13 cellular contexts compared by ENCODE assay signal in genomic region chr3:536417-536813, GRCh38.
DNase-seq lines count a peak whose midpoint lies in the region; ATAC-seq, FAIRE-seq and TF ChIP-seq lines count a peak whose summit lies in the region.
"Had no signal": no experiment of that assay in that cellular context is flagged by ENCODE, and none has a peak within 500 bp of the region (broad histone marks: within the 10 kb centered on the region; RNA-seq: fewer than 3 reads in every experiment).

No MANE protein-coding gene starts in this region.

- in situ Hi-C loops in astrocyte of the spinal cord (cut with HindIII; ENCODE audit: low sequenced_read_pairs): no loop called here

- no peak overlapping the region for H3K27ac Mint-ChIP-seq in GM23338
- no peak overlapping the region for H3K27ac Mint-ChIP-seq in activated naive CD8-positive, alpha-beta T cell treated with anti-CD3 and anti-CD28 coated beads for 36 hours
- no peak overlapping the region for H3K27ac Mint-ChIP-seq in activated T-cell treated with anti-CD3 and anti-CD28 coated beads, Interleukin-2, amount 50 U/mL, for 72 hours
- no peak overlapping the region for H3K27ac Mint-ChIP-seq in natural killer cell treated with Interleukin-12 subunit alpha and Interleukin-12 subunit beta and Interleukin-15 and Interleukin-18, amount 100 ng/mL, for 72 hours
- H3K27ac Mint-ChIP-seq: activated naive CD8-positive, alpha-beta T cell had no signal

- H4K20me1 ChIP-seq in GM23338 (replicated peaks; ENCODE audit: insufficient read depth): no peaks in the 10 kb centered on the region

- H3K4me3 ChIP-seq in GM23338: peak overlapping the region; percentile 61
- peak overlapping the region; percentile 33 for H3K4me3 ChIP-seq in astrocyte of the spinal cord (ENCODE audit: low read depth, low read length)
- peak overlapping the region; percentile 59 for H3K4me3 ChIP-seq in kidney epithelial cell (ENCODE audit: low read depth, low read length)
- H3K4me3 ChIP-seq in stomach smooth muscle (ENCODE audit: low read length in 2 of 2): peak overlapping the region; percentile 67 to 71

- H3F3A ChIP-seq in GM23338 (replicated peaks; ENCODE audit: low read depth): no peaks in the 10 kb centered on the region

- H3K36me3 ChIP-seq in GM23338 (ENCODE audit: insufficient read depth) (no peaks in the 10 kb centered on the region), kidney epithelial cell (ENCODE audit: control insufficient read depth, insufficient read depth, low read length) (no peaks in the 10 kb centered on the region), stomach smooth muscle (ENCODE audit: control insufficient read depth in 2 of 2, insufficient read depth in 2 of 2, low read length in 2 of 2) (no peaks in the 10 kb centered on the region)

- H3K27me3 Mint-ChIP-seq in GM23338 (ENCODE audit: insufficient read depth, low read depth, poor library complexity): peaks cover 5% of the 10 kb centered on the region
- H3K27me3 Mint-ChIP-seq in activated naive CD8-positive, alpha-beta T cell treated with anti-CD3 and anti-CD28 coated beads for 36 hours: peaks cover 12% of the 10 kb centered on the region
- H3K27me3 Mint-ChIP-seq in activated T-cell treated with anti-CD3 and anti-CD28 coated beads, Interleukin-2, amount 50 U/mL, for 72 hours (ENCODE audit: low read depth): no peaks in the 10 kb centered on the region
- H3K27me3 Mint-ChIP-seq in natural killer cell treated with Interleukin-12 subunit alpha and Interleukin-12 subunit beta and Interleukin-15 and Interleukin-18, amount 100 ng/mL, for 72 hours: no peaks in the 10 kb centered on the region
- H3K27me3 Mint-ChIP-seq: activated naive CD8-positive, alpha-beta T cell had no signal

- no peak overlapping the region for H3K4me3 Mint-ChIP-seq in GM23338
- H3K4me3 Mint-ChIP-seq in activated naive CD8-positive, alpha-beta T cell treated with anti-CD3 and anti-CD28 coated beads for 36 hours: no peak overlapping the region
- no peak overlapping the region for H3K4me3 Mint-ChIP-seq in activated T-cell treated with anti-CD3 and anti-CD28 coated beads, Interleukin-2, amount 50 U/mL, for 72 hours
- H3K4me3 Mint-ChIP-seq in natural killer cell treated with Interleukin-12 subunit alpha and Interleukin-12 subunit beta and Interleukin-15 and Interleukin-18, amount 100 ng/mL, for 72 hours: no peak overlapping the region
- H3K4me3 Mint-ChIP-seq: activated naive CD8-positive, alpha-beta T cell had no signal

- H3K4me1 Mint-ChIP-seq in GM23338: no peaks in the 10 kb centered on the region
- H3K4me1 Mint-ChIP-seq in activated naive CD8-positive, alpha-beta T cell treated with anti-CD3 and anti-CD28 coated beads for 36 hours: no peaks in the 10 kb centered on the region
- no peaks in the 10 kb centered on the region for H3K4me1 Mint-ChIP-seq in activated T-cell treated with anti-CD3 and anti-CD28 coated beads, Interleukin-2, amount 50 U/mL, for 72 hours (ENCODE audit: low read depth)
- H3K4me1 Mint-ChIP-seq in natural killer cell treated with Interleukin-12 subunit alpha and Interleukin-12 subunit beta and Interleukin-15 and Interleukin-18, amount 100 ng/mL, for 72 hours (ENCODE audit: low read depth in 2 of 2): no peaks in the 10 kb centered on the region

- H3K27me3 ChIP-seq in GM23338 (ENCODE audit: insufficient read depth) (peaks cover 12% of the 10 kb centered on the region), kidney epithelial cell (ENCODE audit: control insufficient read depth, insufficient read depth, low read length) (no peaks in the 10 kb centered on the region), stomach smooth muscle (ENCODE audit: control insufficient read depth in 1 of 2, insufficient read depth in 2 of 2, low read length in 2 of 2) (no peaks in the 10 kb centered on the region)

- H3K79me2 ChIP-seq in GM23338 (replicated peaks; ENCODE audit: insufficient read depth): no peaks in the 10 kb centered on the region

- peak overlapping the region; percentile 99 for H2AFZ ChIP-seq in GM23338

- DNase-seq in GM23338 (ENCODE audit: low spot score) (no peak), astrocyte of the spinal cord (ENCODE audit: low read depth, low spot score) (no peak), kidney epithelial cell (ENCODE audit: low read depth) (no peak), HTR-8/SVneo (ENCODE audit: insufficient read length, low spot score) (no peak)
- no peak for DNase-seq in activated naive CD8-positive, alpha-beta T cell treated with anti-CD3 and anti-CD28 coated beads for 36 hours
- no peak for DNase-seq in activated T-cell treated with anti-CD3 and anti-CD28 coated beads, Interleukin-2, amount 50 U/mL, for 72 hours
- no peak for DNase-seq in natural killer cell treated with Interleukin-12 subunit alpha and Interleukin-12 subunit beta and Interleukin-15 and Interleukin-18, amount 100 ng/mL, for 72 hours (ENCODE audit: low spot score)
- DNase-seq: activated CD4-positive, alpha-beta T cell treated with anti-CD3 and anti-CD28 coated beads for 4 hours; erythroblast; HCEC 1CT; RPMI8226 had no signal

- H3K4me2 ChIP-seq in GM23338: peak overlapping the region; percentile 85

- H3K27ac ChIP-seq in GM23338 (ENCODE audit: low read depth) (no peak overlapping the region), stomach smooth muscle (ENCODE audit: low read length) (no peak overlapping the region)

- H3K4me1 ChIP-seq in GM23338 (ENCODE audit: insufficient read depth): peaks cover under 1% of the 10 kb centered on the region; the same call in 1 of the 2 replicates
- no peaks in the 10 kb centered on the region for H3K4me1 ChIP-seq in stomach smooth muscle (ENCODE audit: control insufficient read depth, insufficient read depth, low read length)

- H3K36me3 Mint-ChIP-seq in GM23338 (ENCODE audit: low read depth): peaks cover 35% of the 10 kb centered on the region
- H3K36me3 Mint-ChIP-seq in activated naive CD8-positive, alpha-beta T cell treated with anti-CD3 and anti-CD28 coated beads for 36 hours: no peaks in the 10 kb centered on the region
- no peaks in the 10 kb centered on the region for H3K36me3 Mint-ChIP-seq in activated T-cell treated with anti-CD3 and anti-CD28 coated beads, Interleukin-2, amount 50 U/mL, for 72 hours (ENCODE audit: insufficient read depth in 2 of 2)
- H3K36me3 Mint-ChIP-seq in natural killer cell treated with Interleukin-12 subunit alpha and Interleukin-12 subunit beta and Interleukin-15 and Interleukin-18, amount 100 ng/mL, for 72 hours: no peaks in the 10 kb centered on the region
- H3K36me3 Mint-ChIP-seq: activated naive CD8-positive, alpha-beta T cell had no signal

- no peak for TF ChIP-seq CTCF in GM23338 (conservative IDR thresholded peaks at IDR 0.05; ENCODE audit: low read depth in 2 of 2)
- no peak for TF ChIP-seq CTCF in astrocyte of the spinal cord (IDR thresholded peaks at IDR 0.05; ENCODE audit: low read depth, low read length)
- no peak for TF ChIP-seq CTCF in kidney epithelial cell (IDR thresholded peaks at IDR 0.05; ENCODE audit: insufficient read depth, low read length, poor library complexity, severe bottlenecking)

- H3K9me2 ChIP-seq in GM23338 (ENCODE audit: insufficient read depth): peaks cover 10% of the 10 kb centered on the region

- peaks cover 91% of the 10 kb centered on the region for H3K9me3 Mint-ChIP-seq in GM23338
- H3K9me3 Mint-ChIP-seq in activated naive CD8-positive, alpha-beta T cell treated with anti-CD3 and anti-CD28 coated beads for 36 hours: peaks cover 6% of the 10 kb centered on the region
- H3K9me3 Mint-ChIP-seq in activated T-cell treated with anti-CD3 and anti-CD28 coated beads, Interleukin-2, amount 50 U/mL, for 72 hours: peaks cover 0 to 8% of the 10 kb centered on the region in 2 donors
- H3K9me3 Mint-ChIP-seq in natural killer cell treated with Interleukin-12 subunit alpha and Interleukin-12 subunit beta and Interleukin-15 and Interleukin-18, amount 100 ng/mL, for 72 hours: peaks cover 14% of the 10 kb centered on the region

- FAIRE-seq in HTR-8/SVneo (lab: Jason Lieb, UNC): no peak

- H3K9ac ChIP-seq in stomach smooth muscle (ENCODE audit: low read length in 2 of 2): peak overlapping the region; percentile 55 to 70

- no peaks in the 10 kb centered on the region for H3K9me3 ChIP-seq in stomach smooth muscle (ENCODE audit: control insufficient read depth in 2 of 2, low read length in 2 of 2)

- no peak for ATAC-seq in GM23338
- no peak for ATAC-seq in activated T-cell treated with anti-CD3 and anti-CD28 coated beads, Interleukin-2, amount 50 U/mL, for 72 hours (replicated peaks in 1 of 2)
- ATAC-seq in natural killer cell treated with Interleukin-12 subunit alpha and Interleukin-12 subunit beta and Interleukin-15 and Interleukin-18, amount 100 ng/mL, for 72 hours: no peak

TF ChIP-seq in GM23338, 12 proteins besides CTCF, POLR2A, EP300 and RAD21 (continues in another document):
- TF ChIP-seq ETS1 (IDR thresholded peaks at IDR 0.05) (no peak), CREB1 (CRISPR knock-in tag; IDR thresholded peaks at IDR 0.05; ENCODE audit: low read depth) (no peak), JUNB (IDR thresholded peaks at IDR 0.05; ENCODE audit: unreplicated experiment) (no peak), POLR2AphosphoS5 (IDR thresholded peaks at IDR 0.05; ENCODE audit: low read depth) (no peak), ZNF114 (CRISPR knock-in tag; IDR thresholded peaks at IDR 0.05) (no peak), EZH2 (IDR thresholded peaks at IDR 0.05; ENCODE audit: low read depth, unreplicated experiment) (no peak), STAT1 (IDR thresholded peaks at IDR 0.05; ENCODE audit: unreplicated experiment) (no peak)
